ENCODE assay signal across 1 cellular context in the genomic region with DNA sequence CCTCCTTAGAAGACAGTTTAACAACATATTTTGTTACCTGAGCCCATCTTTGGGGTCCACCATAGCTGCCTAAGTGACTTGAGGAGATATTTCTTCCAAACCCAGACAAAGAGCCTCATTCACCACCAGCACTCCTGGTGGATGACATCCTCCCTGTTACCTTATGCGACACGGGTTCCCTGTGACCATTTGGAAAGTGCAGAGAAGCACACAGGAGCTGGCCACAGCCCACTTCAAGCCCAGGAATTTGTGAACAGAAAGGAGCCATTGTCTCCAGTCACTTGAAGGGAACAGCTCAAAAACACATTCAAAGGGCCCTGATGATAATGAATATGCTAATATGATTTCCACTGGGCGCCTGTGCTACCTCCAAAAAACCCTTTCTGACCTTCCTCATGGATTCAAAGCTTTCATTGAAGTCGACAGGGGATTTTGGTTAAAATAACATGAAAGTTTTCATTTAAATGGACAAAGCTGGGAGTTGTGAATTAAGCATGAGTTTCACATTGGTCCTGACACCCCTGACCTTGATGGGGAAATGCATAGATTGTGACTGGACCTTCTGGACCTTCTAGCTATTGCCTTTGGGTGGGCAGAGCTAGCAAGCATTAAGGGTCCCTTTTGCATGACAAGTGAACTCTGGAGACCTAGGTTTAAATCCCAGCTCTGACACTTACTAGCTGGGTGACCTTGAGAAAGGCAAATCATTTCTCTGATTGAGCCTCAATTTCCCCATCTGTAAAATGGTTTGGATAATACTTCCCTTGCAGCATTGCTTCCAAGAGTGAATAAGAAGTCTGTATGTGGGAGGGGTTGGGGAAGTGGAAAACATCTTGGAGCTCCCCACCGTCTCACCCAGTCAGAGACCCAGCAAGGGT.
TF ChIP-seq lines count a peak whose summit lies in the region.

No MANE protein-coding gene starts in this region.

TF ChIP-seq in HepG2, 621 proteins besides CTCF, POLR2A, EP300 and RAD21 (continued from another document):
- TF ChIP-seq, protein P1, sequence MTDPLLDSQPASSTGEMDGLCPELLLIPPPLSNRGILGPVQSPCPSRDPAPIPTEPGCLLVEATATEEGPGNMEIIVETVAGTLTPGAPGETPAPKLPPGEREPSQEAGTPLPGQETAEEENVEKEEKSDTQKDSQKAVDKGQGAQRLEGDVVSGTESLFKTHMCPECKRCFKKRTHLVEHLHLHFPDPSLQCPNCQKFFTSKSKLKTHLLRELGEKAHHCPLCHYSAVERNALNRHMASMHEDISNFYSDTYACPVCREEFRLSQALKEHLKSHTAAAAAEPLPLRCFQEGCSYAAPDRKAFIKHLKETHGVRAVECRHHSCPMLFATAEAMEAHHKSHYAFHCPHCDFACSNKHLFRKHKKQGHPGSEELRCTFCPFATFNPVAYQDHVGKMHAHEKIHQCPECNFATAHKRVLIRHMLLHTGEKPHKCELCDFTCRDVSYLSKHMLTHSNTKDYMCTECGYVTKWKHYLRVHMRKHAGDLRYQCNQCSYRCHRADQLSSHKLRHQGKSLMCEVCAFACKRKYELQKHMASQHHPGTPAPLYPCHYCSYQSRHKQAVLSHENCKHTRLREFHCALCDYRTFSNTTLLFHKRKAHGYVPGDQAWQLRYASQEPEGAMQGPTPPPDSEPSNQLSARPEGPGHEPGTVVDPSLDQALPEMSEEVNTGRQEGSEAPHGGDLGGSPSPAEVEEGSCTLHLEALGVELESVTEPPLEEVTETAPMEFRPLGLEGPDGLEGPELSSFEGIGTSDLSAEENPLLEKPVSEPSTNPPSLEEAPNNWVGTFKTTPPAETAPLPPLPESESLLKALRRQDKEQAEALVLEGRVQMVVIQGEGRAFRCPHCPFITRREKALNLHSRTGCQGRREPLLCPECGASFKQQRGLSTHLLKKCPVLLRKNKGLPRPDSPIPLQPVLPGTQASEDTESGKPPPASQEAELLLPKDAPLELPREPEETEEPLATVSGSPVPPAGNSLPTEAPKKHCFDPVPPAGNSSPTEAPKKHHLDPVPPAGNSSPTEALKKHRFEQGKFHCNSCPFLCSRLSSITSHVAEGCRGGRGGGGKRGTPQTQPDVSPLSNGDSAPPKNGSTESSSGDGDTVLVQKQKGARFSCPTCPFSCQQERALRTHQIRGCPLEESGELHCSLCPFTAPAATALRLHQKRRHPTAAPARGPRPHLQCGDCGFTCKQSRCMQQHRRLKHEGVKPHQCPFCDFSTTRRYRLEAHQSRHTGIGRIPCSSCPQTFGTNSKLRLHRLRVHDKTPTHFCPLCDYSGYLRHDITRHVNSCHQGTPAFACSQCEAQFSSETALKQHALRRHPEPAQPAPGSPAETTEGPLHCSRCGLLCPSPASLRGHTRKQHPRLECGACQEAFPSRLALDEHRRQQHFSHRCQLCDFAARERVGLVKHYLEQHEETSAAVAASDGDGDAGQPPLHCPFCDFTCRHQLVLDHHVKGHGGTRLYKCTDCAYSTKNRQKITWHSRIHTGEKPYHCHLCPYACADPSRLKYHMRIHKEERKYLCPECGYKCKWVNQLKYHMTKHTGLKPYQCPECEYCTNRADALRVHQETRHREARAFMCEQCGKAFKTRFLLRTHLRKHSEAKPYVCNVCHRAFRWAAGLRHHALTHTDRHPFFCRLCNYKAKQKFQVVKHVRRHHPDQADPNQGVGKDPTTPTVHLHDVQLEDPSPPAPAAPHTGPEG (CRISPR knock-in tag; IDR thresholded peaks at IDR 0.05) = no peak
- TF ChIP-seq HIVEP1 (CRISPR knock-in tag; IDR thresholded peaks at IDR 0.05) (peak; percentile 37; the same call in 1 of the 2 replicates), ZNF567 (CRISPR knock-in tag; IDR thresholded peaks at IDR 0.05; ENCODE audit: borderline replicate concordance) (no peak), HMG20B (CRISPR knock-in tag; conservative IDR thresholded peaks at IDR 0.05) (peak; percentile 31; the same call in 1 of the 2 replicates), PTBP1 (IDR thresholded peaks at IDR 0.05; ENCODE audit: low read depth, low read length, poor library complexity, severe bottlenecking) (no peak), ZNF256 (CRISPR knock-in tag; conservative IDR thresholded peaks at IDR 0.05) (no peak), ZNF720 (CRISPR knock-in tag; IDR thresholded peaks at IDR 0.05) (peak; percentile 47; the same call in 1 of the 2 replicates), ZSCAN21 (CRISPR knock-in tag; IDR thresholded peaks at IDR 0.05; ENCODE audit: borderline replicate concordance) (0 out of 2 replicates have a peak, but pooled peaks have one; percentile 27), NRL (CRISPR knock-in tag; IDR thresholded peaks at IDR 0.05; ENCODE audit: borderline replicate concordance) (no peak), POLR2G (IDR thresholded peaks at IDR 0.05; ENCODE audit: low read depth, low read length) (peak; percentile 64), REXO4 (CRISPR knock-in tag; IDR thresholded peaks at IDR 0.05; ENCODE audit: borderline replicate concordance) (0 out of 2 replicates have a peak, but pooled peaks have one; percentile 38), TAF1 (CRISPR knock-in tag; IDR thresholded peaks at IDR 0.05) (peak; percentile 36; the same call in 1 of the 2 replicates), BCL6 (CRISPR knock-in tag; IDR thresholded peaks at IDR 0.05) (peak; percentile 19; the same call in 1 of the 2 replicates), ETV5 (CRISPR knock-in tag; IDR thresholded peaks at IDR 0.05; ENCODE audit: borderline replicate concordance) (0 out of 2 replicates have a peak, but pooled peaks have one; percentile 21), KLF6 (CRISPR knock-in tag; IDR thresholded peaks at IDR 0.05) (0 out of 2 replicates have a peak, but pooled peaks have one; percentile 20), PHF8 (CRISPR knock-in tag; IDR thresholded peaks at IDR 0.05) (peak; percentile 35; the same call in 1 of the 2 replicates), RELA (CRISPR knock-in tag; IDR thresholded peaks at IDR 0.05) (no peak), ZNF331 (CRISPR knock-in tag; IDR thresholded peaks at IDR 0.05) (peak; percentile 60; the same call in 1 of the 2 replicates), PLRG1 (conservative IDR thresholded peaks at IDR 0.05) (no peak), GATAD2A (CRISPR knock-in tag; IDR thresholded peaks at IDR 0.05) (peak; percentile 69; the same call in 1 of the 2 replicates)
- TF ChIP-seq, protein P2, sequence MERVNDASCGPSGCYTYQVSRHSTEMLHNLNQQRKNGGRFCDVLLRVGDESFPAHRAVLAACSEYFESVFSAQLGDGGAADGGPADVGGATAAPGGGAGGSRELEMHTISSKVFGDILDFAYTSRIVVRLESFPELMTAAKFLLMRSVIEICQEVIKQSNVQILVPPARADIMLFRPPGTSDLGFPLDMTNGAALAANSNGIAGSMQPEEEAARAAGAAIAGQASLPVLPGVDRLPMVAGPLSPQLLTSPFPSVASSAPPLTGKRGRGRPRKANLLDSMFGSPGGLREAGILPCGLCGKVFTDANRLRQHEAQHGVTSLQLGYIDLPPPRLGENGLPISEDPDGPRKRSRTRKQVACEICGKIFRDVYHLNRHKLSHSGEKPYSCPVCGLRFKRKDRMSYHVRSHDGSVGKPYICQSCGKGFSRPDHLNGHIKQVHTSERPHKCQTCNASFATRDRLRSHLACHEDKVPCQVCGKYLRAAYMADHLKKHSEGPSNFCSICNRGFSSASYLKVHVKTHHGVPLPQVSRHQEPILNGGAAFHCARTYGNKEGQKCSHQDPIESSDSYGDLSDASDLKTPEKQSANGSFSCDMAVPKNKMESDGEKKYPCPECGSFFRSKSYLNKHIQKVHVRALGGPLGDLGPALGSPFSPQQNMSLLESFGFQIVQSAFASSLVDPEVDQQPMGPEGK (CRISPR knock-in tag; IDR thresholded peaks at IDR 0.05) = peak; percentile 66
- TF ChIP-seq, protein P3, sequence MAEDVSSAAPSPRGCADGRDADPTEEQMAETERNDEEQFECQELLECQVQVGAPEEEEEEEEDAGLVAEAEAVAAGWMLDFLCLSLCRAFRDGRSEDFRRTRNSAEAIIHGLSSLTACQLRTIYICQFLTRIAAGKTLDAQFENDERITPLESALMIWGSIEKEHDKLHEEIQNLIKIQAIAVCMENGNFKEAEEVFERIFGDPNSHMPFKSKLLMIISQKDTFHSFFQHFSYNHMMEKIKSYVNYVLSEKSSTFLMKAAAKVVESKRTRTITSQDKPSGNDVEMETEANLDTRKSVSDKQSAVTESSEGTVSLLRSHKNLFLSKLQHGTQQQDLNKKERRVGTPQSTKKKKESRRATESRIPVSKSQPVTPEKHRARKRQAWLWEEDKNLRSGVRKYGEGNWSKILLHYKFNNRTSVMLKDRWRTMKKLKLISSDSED (CRISPR knock-in tag; IDR thresholded peaks at IDR 0.05) = 0 out of 2 replicates have a peak, but pooled peaks have one; percentile 77
- TF ChIP-seq, protein P4, sequence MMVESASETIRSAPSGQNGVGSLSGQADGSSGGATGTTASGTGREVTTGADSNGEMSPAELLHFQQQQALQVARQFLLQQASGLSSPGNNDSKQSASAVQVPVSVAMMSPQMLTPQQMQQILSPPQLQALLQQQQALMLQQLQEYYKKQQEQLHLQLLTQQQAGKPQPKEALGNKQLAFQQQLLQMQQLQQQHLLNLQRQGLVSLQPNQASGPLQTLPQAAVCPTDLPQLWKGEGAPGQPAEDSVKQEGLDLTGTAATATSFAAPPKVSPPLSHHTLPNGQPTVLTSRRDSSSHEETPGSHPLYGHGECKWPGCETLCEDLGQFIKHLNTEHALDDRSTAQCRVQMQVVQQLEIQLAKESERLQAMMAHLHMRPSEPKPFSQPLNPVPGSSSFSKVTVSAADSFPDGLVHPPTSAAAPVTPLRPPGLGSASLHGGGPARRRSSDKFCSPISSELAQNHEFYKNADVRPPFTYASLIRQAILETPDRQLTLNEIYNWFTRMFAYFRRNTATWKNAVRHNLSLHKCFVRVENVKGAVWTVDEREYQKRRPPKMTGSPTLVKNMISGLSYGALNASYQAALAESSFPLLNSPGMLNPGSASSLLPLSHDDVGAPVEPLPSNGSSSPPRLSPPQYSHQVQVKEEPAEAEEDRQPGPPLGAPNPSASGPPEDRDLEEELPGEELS (CRISPR knock-in tag; IDR thresholded peaks at IDR 0.05) = no peak
- TF ChIP-seq, protein P5, sequence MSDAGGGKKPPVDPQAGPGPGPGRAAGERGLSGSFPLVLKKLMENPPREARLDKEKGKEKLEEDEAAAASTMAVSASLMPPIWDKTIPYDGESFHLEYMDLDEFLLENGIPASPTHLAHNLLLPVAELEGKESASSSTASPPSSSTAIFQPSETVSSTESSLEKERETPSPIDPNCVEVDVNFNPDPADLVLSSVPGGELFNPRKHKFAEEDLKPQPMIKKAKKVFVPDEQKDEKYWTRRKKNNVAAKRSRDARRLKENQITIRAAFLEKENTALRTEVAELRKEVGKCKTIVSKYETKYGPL (CRISPR knock-in tag; IDR thresholded peaks at IDR 0.05) = peak; percentile 98
- TF ChIP-seq, protein P6, sequence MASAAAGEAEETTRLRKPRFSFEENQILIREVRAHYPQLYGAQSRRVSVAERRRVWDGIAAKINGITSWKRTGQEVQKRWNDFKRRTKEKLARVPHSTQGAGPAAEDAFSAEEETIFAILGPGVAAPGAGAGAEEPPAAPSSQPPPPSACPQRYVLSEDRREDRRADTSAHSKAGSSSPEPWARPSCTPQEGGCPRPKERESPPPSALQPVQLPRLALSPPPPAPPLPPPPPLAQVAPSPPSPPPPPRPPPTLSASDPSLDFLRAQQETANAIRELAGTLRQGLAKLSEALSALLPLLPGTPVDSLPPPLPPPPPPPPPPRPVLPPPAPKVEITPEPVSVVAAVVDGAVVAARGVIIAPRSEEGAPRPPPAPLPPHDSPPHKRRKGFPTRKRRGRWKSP (CRISPR knock-in tag; IDR thresholded peaks at IDR 0.05) = no peak
TF ChIP-seq in HepG2: peak in this region for 70.
